21 cellular contexts compared by ENCODE assay signal in the genomic region with DNA sequence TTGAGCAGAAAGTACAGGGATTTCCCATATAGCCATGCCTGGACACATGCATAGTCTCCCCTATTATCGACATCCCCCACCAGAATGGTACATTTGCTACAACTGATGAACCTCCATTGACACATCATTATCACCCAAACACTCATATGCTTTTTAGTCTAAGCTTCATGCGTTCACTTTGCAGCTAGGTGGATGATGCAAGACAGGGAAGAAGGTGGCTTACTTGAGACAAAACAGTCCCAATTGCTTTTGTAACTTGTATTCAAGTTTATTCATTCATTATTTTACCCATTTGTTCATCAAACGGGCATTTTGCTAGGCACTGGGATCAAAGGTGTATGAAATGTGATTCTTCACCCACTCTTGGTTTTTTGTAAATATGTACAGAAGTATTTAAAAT.
DNase-seq lines count a peak whose midpoint lies in the region; ATAC-seq and TF ChIP-seq lines count a peak whose summit lies in the region.
"Had no signal": no experiment of that assay in that cellular context is flagged by ENCODE, and none has a peak within 500 bp of the region (broad histone marks: within the 10 kb centered on the region; RNA-seq: fewer than 3 reads in every experiment).

No MANE protein-coding gene starts in this region.

- no peaks in the 10 kb centered on the region for H3K27me3 ChIP-seq in Loucy (ENCODE audit: insufficient read depth, low read length, poor library complexity, severe bottlenecking)

- H3K4me3 ChIP-seq in HEK293 (ENCODE audit: low read depth, low read length), result no peak overlapping the region
- no peak overlapping the region for H3K4me3 ChIP-seq in Loucy (ENCODE audit: low read length, poor library complexity, severe bottlenecking)
- H3K4me3 ChIP-seq: A549, GM23338 had no signal

- no peak overlapping the region for H3K27ac ChIP-seq in HEK293 (ENCODE audit: extremely low read depth, low read depth, low read length)
- H3K27ac ChIP-seq: A549 had no signal

- peak overlapping the region; percentile 80 for H3K4me2 ChIP-seq in Loucy (ENCODE audit: low read depth, low read length, poor library complexity, severe bottlenecking)
- H3K4me2 ChIP-seq: A549, GM23338 had no signal

- H3F3A ChIP-seq in Loucy (ENCODE audit: low read depth), result peaks cover 7% of the 10 kb centered on the region

- H4K20me1 ChIP-seq in Loucy (ENCODE audit: insufficient read depth, low read length, poor library complexity, severe bottlenecking), result no peaks in the 10 kb centered on the region

- H3K36me3 ChIP-seq in HEK293 (ENCODE audit: control insufficient read depth in 2 of 2, insufficient read depth in 1 of 2, low read length in 2 of 2) (no peaks in the 10 kb centered on the region), Loucy (ENCODE audit: insufficient read depth, low read length) (no peaks in the 10 kb centered on the region)

- H3K9ac ChIP-seq in Loucy (ENCODE audit: low read depth, low read length, poor library complexity, severe bottlenecking), result no peak overlapping the region

- H3K9me3 ChIP-seq in HEK293 (ENCODE audit: control insufficient read depth, insufficient read depth, low read depth, low read length) (no peaks in the 10 kb centered on the region), Loucy (ENCODE audit: insufficient read depth, low read depth, low read length) (no peaks in the 10 kb centered on the region)
- H3K9me3 ChIP-seq: A549 had no signal

- H3K9me2 ChIP-seq in Loucy (replicated peaks; ENCODE audit: low read depth, low read length), result no peaks in the 10 kb centered on the region

- H3K9me3 Mint-ChIP-seq in endothelial cell (ENCODE audit: unreplicated experiment) (no peaks in the 10 kb centered on the region), nephron progenitor cell (no peaks in the 10 kb centered on the region)
- H3K9me3 Mint-ChIP-seq in stimulated activated naive B cell treated with anti-CD40 and anti-IgM and Interleukin-4, amounts not matched to agents 10 μg/mL and 1 μg/mL and 100 μg/mL, for 72 hours, result no peaks in the 10 kb centered on the region
- H3K9me3 Mint-ChIP-seq: GM23338, H9, HFFc6 had no signal

- H3K4me3 Mint-ChIP-seq in endothelial cell (ENCODE audit: unreplicated experiment), result peak overlapping the region; percentile 3
- no peak overlapping the region for H3K4me3 Mint-ChIP-seq in nephron progenitor cell
- H3K4me3 Mint-ChIP-seq in stimulated activated naive B cell treated with anti-CD40 and anti-IgM and Interleukin-4, amounts not matched to agents 10 μg/mL and 1 μg/mL and 100 μg/mL, for 72 hours, result no peak overlapping the region
- H3K4me3 Mint-ChIP-seq: CD4-positive, alpha-beta memory T cell; GM23338; H9 had no signal

- H3K27me3 Mint-ChIP-seq in endothelial cell (ENCODE audit: unreplicated experiment) (peaks cover 4% of the 10 kb centered on the region), nephron progenitor cell (ENCODE audit: low read depth, poor library complexity) (no peaks in the 10 kb centered on the region)
- H3K27me3 Mint-ChIP-seq in stimulated activated naive B cell treated with anti-CD40 and anti-IgM and Interleukin-4, amounts not matched to agents 10 μg/mL and 1 μg/mL and 100 μg/mL, for 72 hours, result no peaks in the 10 kb centered on the region

- TF ChIP-seq CTCF in HEK293 (tag by site-specific recombination; IDR thresholded peaks at IDR 0.05), result no peak
- TF ChIP-seq CTCF in Loucy (conservative IDR thresholded peaks at IDR 0.05; ENCODE audit: low read length), result no peak
- TF ChIP-seq CTCF in endothelial cell (IDR thresholded peaks at IDR 0.05; ENCODE audit: unreplicated experiment), result no peak
- TF ChIP-seq CTCF in nephron progenitor cell (IDR thresholded peaks at IDR 0.05), result no peak

- POLR2A ChIA-PET in HEK293 (lab: Yijun Ruan, JAX), result no interaction called here

- H2AFZ ChIP-seq in Loucy (ENCODE audit: low read length), result no peak overlapping the region
- H2AFZ ChIP-seq: GM23338 had no signal

- no peaks in the 10 kb centered on the region; the same call in 1 of the 2 replicates for H3K4me1 ChIP-seq in HEK293 (ENCODE audit: control insufficient read depth, insufficient read depth, low read length)
- H3K4me1 ChIP-seq in Loucy (ENCODE audit: insufficient read depth, low read length, poor library complexity, severe bottlenecking), result peaks cover 64% of the 10 kb centered on the region
- H3K4me1 ChIP-seq: A549 had no signal

- H3K79me2 ChIP-seq in Loucy (ENCODE audit: insufficient read depth, low read length), result peaks cover 49% of the 10 kb centered on the region

- H3K4me1 Mint-ChIP-seq in endothelial cell (ENCODE audit: unreplicated experiment), result peaks cover 36% of the 10 kb centered on the region
- peaks cover 18% of the 10 kb centered on the region for H3K4me1 Mint-ChIP-seq in nephron progenitor cell
- H3K4me1 Mint-ChIP-seq in stimulated activated naive B cell treated with anti-CD40 and anti-IgM and Interleukin-4, amounts not matched to agents 10 μg/mL and 1 μg/mL and 100 μg/mL, for 72 hours, result no peaks in the 10 kb centered on the region
- H3K4me1 Mint-ChIP-seq: CD4-positive, alpha-beta memory T cell had no signal

- no peak for ATAC-seq in stimulated activated naive B cell treated with anti-CD40 and anti-IgM and Interleukin-4, amounts not matched to agents 10 μg/mL and 1 μg/mL and 100 μg/mL, for 72 hours (replicated peaks)
- ATAC-seq: A549, GM23338, HCT116 had no signal

- DNase-seq in endothelial cell (ENCODE audit: low spot score) (no peak), nephron progenitor cell (no peak), hypothalamus (lab: John Stamatoyannopoulos, UW) (no peak)
- DNase-seq in stimulated activated naive B cell treated with anti-CD40 and anti-IgM and Interleukin-4, amounts not matched to agents 10 μg/mL and 1 μg/mL and 100 μg/mL, for 72 hours, result no peak
- DNase-seq in effector CD4-positive, alpha-beta T cell, result no peak
- DNase-seq: 8988T; ACHN; C1 segment of cervical spinal cord; Calu3; CD4-positive, alpha-beta memory T cell; COR-L47; DMS53; DMS79 treated with DMSO at 0.1 percent for 48 hours; GF-D8; H9; HFFc6 had no signal

- H3K27ac Mint-ChIP-seq in endothelial cell (ENCODE audit: unreplicated experiment) (peak overlapping the region; percentile 33), nephron progenitor cell (peak overlapping the region; percentile 3)
- H3K27ac Mint-ChIP-seq in stimulated activated naive B cell treated with anti-CD40 and anti-IgM and Interleukin-4, amounts not matched to agents 10 μg/mL and 1 μg/mL and 100 μg/mL, for 72 hours, result no peak overlapping the region
- H3K27ac Mint-ChIP-seq: CD4-positive, alpha-beta memory T cell; GM23338; H9 had no signal

- H3K36me3 Mint-ChIP-seq in endothelial cell (ENCODE audit: low read depth, unreplicated experiment), result peaks cover 12% of the 10 kb centered on the region
- H3K36me3 Mint-ChIP-seq in nephron progenitor cell (ENCODE audit: low read depth), result peaks cover 39% of the 10 kb centered on the region
- no peaks in the 10 kb centered on the region for H3K36me3 Mint-ChIP-seq in stimulated activated naive B cell treated with anti-CD40 and anti-IgM and Interleukin-4, amounts not matched to agents 10 μg/mL and 1 μg/mL and 100 μg/mL, for 72 hours
- H3K36me3 Mint-ChIP-seq: CD4-positive, alpha-beta memory T cell had no signal

- CTCF ChIA-PET in HEK293 (lab: Yijun Ruan, JAX), result interaction anchor here (0.6 kb wide), 1 partner anchor 19 kb away, joined by 3 read pairs; no protein-coding TSS in a partner anchor

TF ChIP-seq in HEK293, 187 proteins besides CTCF, POLR2A, EP300 and RAD21:
- TF ChIP-seq ZNF544 (tag by site-specific recombination; IDR thresholded peaks at IDR 0.05), result no peak
- TF ChIP-seq FEZF1 (tag by site-specific recombination; IDR thresholded peaks at IDR 0.05), result 0 out of 2 replicates have a peak, but pooled peaks have one; percentile 11
